Comparison of ENCODE assay signal across 24 cellular contexts in genomic region chr4:44661940-44662622, GRCh38. TPM values are rescaled to one million over a fixed set of nuclear protein-coding genes. Genes with fewer than 3 reads are reported as not detected.
DNase-seq lines count a peak whose midpoint lies in the region; ATAC-seq lines count a peak whose summit lies in the region.
"Had no signal": no experiment of that assay in that cellular context is flagged by ENCODE, and none has a peak within 500 bp of the region (broad histone marks: within the 10 kb centered on the region; RNA-seq: fewer than 3 reads in every experiment).

No MANE protein-coding gene starts in this region.

- H3K4me3 Mint-ChIP-seq in effector memory CD8-positive, alpha-beta T cell = no peak overlapping the region
- H3K4me3 Mint-ChIP-seq: activated CD4-positive, alpha-beta T cell treated with anti-CD3 and anti-CD28 coated beads, Interleukin-2, amount 10 ng/mL, durations not matched to agents 7 days and 5 days; activated naive CD8-positive, alpha-beta T cell treated with anti-CD3 and anti-CD28 coated beads, Interleukin-2, amount 10 ng/mL, durations not matched to agents 7 days and 5 days; T-helper 17 cell had no signal

- in situ Hi-C loops in SK-MEL-5 (cut with HindIII; ENCODE audit: low pct_unique_long_range_greater_than_20kb, low sequenced_read_pairs) = no loop called here

- no peaks in the 10 kb centered on the region for H3K36me3 Mint-ChIP-seq in effector memory CD8-positive, alpha-beta T cell (ENCODE audit: insufficient read depth)
- H3K36me3 Mint-ChIP-seq: activated naive CD8-positive, alpha-beta T cell treated with anti-CD3 and anti-CD28 coated beads, Interleukin-2, amount 10 ng/mL, durations not matched to agents 7 days and 5 days had no signal

- H3K9me3 Mint-ChIP-seq in effector memory CD8-positive, alpha-beta T cell = no peaks in the 10 kb centered on the region
- H3K9me3 Mint-ChIP-seq: activated CD4-positive, alpha-beta T cell treated with anti-CD3 and anti-CD28 coated beads, Interleukin-2, amount 10 ng/mL, durations not matched to agents 7 days and 5 days; activated naive CD8-positive, alpha-beta T cell treated with anti-CD3 and anti-CD28 coated beads, Interleukin-2, amount 10 ng/mL, durations not matched to agents 7 days and 5 days; activated T-helper 2 cell treated with anti-CD3 and anti-CD28 coated beads, Interferon-gamma antibody, Interleukin-2, Interleukin-4, amounts not matched to agents 10 μg/mL and 5 μg/mL and 100 μg/mL, durations not matched to agents 14 hours and 24 hours and 36 hours had no signal

- H3K27ac Mint-ChIP-seq in effector memory CD8-positive, alpha-beta T cell = no peak overlapping the region
- H3K27ac Mint-ChIP-seq: activated CD4-positive, alpha-beta T cell treated with anti-CD3 and anti-CD28 coated beads, Interleukin-2, amount 10 ng/mL, durations not matched to agents 7 days and 5 days; activated naive CD8-positive, alpha-beta T cell treated with anti-CD3 and anti-CD28 coated beads, Interleukin-2, amount 10 ng/mL, durations not matched to agents 7 days and 5 days; activated T-helper 2 cell treated with anti-CD3 and anti-CD28 coated beads, Interferon-gamma antibody, Interleukin-2, Interleukin-4, amounts not matched to agents 10 μg/mL and 5 μg/mL and 100 μg/mL, durations not matched to agents 14 hours and 24 hours and 36 hours; T-helper 17 cell had no signal

- ATAC-seq in GM18511 (IDR thresholded peaks at IDR 0.05; ENCODE audit: unreplicated experiment) (peak; percentile 27), HG02870 (IDR thresholded peaks at IDR 0.05; ENCODE audit: unreplicated experiment) (peak; percentile 6)
- ATAC-seq in effector memory CD8-positive, alpha-beta T cell (replicated peaks) = no peak
- ATAC-seq: stimulated activated naive CD8-positive, alpha-beta T cell treated with anti-CD3 and anti-CD28 coated beads, Interleukin-15, Interleukin-2, amounts not matched to agents 100 U/mL and 50 U/mL, for 24 hours; T-helper 17 cell had no signal

- peaks cover 2 to 5% of the 10 kb centered on the region in 2 donors for H3K4me1 Mint-ChIP-seq in effector memory CD8-positive, alpha-beta T cell (ENCODE audit: low read depth in 2 of 2)
- H3K4me1 Mint-ChIP-seq: activated CD4-positive, alpha-beta T cell treated with anti-CD3 and anti-CD28 coated beads, Interleukin-2, amount 10 ng/mL, durations not matched to agents 7 days and 5 days; T-helper 17 cell had no signal

- H3K27me3 Mint-ChIP-seq in effector memory CD8-positive, alpha-beta T cell = peaks cover under 1 to 6% of the 10 kb centered on the region in 2 donors

- DNase-seq in SK-MEL-5 (ENCODE audit: low read depth, low spot score) (peak; percentile 4), kidney tubule cell (ENCODE audit: low spot score) (peak; percentile 47), GDM1 (lab: John Stamatoyannopoulos, UW) (no peak), activated gamma-delta T cell treated with Interleukin-2 at 50 U/mL for 16 hours (no peak)
- no peak for DNase-seq in effector memory CD8-positive, alpha-beta T cell
- DNase-seq in activated CD4-positive, alpha-beta T cell treated with anti-CD3 and anti-CD28 coated beads for 4 hours = no peak
- DNase-seq: activated CD4-positive, alpha-beta T cell treated with anti-CD3 and anti-CD28 coated beads, Interleukin-2, amount 10 ng/mL, durations not matched to agents 7 days and 5 days; activated naive CD8-positive, alpha-beta T cell treated with anti-CD3 and anti-CD28 coated beads, Interleukin-2, amount 10 ng/mL, durations not matched to agents 7 days and 5 days; esophagus squamous epithelium; kidney; NCI-H1092 treated with DMSO at 0.1 percent for 48 hours; NCI-H1930; NCI-H345; Peyer's patch; stimulated activated CD4-positive, alpha-beta T cell treated with anti-CD3 and anti-CD28 coated beads, Interleukin-4, amount 100 ng/mL, for 1 hour; stimulated activated naive CD8-positive, alpha-beta T cell treated with anti-CD3 and anti-CD28 coated beads, Interleukin-15, Interleukin-2, amounts not matched to agents 100 U/mL and 50 U/mL, for 24 hours; T-helper 17 cell; thyroid gland had no signal

RNA-seq across cellular contexts. Expression of gene YIPF7, which starts 10.7 kb away (rescaled TPM):
- total RNA-seq in SK-MEL-5 (2014; rRNA removed; shearing (Covaris generic)) = not detected in 2 replicates
- polyA plus RNA-seq in SK-MEL-5 (2015; cell fraction: cytosol; rRNA removed) = not detected in 2 replicates
- polyA plus RNA-seq in SK-MEL-5 (2015; cell fraction: nucleus; rRNA removed) = not detected in 2 replicates
- total RNA-seq: activated CD4-positive, alpha-beta T cell treated with anti-CD3 and anti-CD28 coated beads, Interleukin-2, amount 10 ng/mL, durations not matched to agents 7 days and 5 days; activated naive CD8-positive, alpha-beta T cell treated with anti-CD3 and anti-CD28 coated beads, Interleukin-2, amount 10 ng/mL, durations not matched to agents 7 days and 5 days; activated T-helper 2 cell treated with anti-CD3 and anti-CD28 coated beads, Interferon-gamma antibody, Interleukin-2, Interleukin-4, amounts not matched to agents 10 μg/mL and 5 μg/mL and 100 μg/mL, durations not matched to agents 14 hours and 24 hours and 36 hours; esophagus squamous epithelium; H4; kidney; lung; Peyer's patch; smooth muscle cell; T-helper 17 cell; thyroid gland had no signal
- polyA plus RNA-seq: lung, smooth muscle cell had no signal

RNA-seq across cellular contexts. Expression of gene GUF1, which starts 16.1 kb away (rescaled TPM):
- 32.6 and 35.1 TPM in 2 replicates for total RNA-seq in SK-MEL-5 (2014; rRNA removed; shearing (Covaris generic))
- 28.2 and 43.5 TPM in 2 replicates for polyA plus RNA-seq in SK-MEL-5 (2015; cell fraction: cytosol; rRNA removed)
- 38.5 and 43.6 TPM in 2 replicates for polyA plus RNA-seq in SK-MEL-5 (2015; cell fraction: nucleus; rRNA removed)

Comparison
In these comparisons a context has a peak if more than half of its experiments do, and no peak if none do; other contexts are left out.
1. DNase-seq: peak in SK-MEL-5 (single experiment) and kidney tubule cell (single experiment); none in effector memory CD8-positive, alpha-beta T cell (0 of 3), GDM1 (single experiment), activated CD4-positive, alpha-beta T cell treated with anti-CD3 and anti-CD28 coated beads for 4 hours (0 of 2) and activated gamma-delta T cell treated with Interleukin-2 at 50 U/mL for 16 hours (single experiment).